11 cellular contexts compared by ENCODE assay signal in genomic region chr20:50085146-50085480, GRCh38. TPM values are rescaled to one million over a fixed set of nuclear protein-coding genes. Genes with fewer than 3 reads are reported as not detected.
A peak's percentile ranks its signal among the peaks of the same experiment; 100 is the strongest.
DNase-seq lines count a peak whose midpoint lies in the region; ATAC-seq and TF ChIP-seq lines count a peak whose summit lies in the region.
"Had no signal": no experiment of that assay in that cellular context is flagged by ENCODE, and none has a peak within 500 bp of the region (broad histone marks: within the 10 kb centered on the region; RNA-seq: fewer than 3 reads in every experiment).

No MANE protein-coding gene starts in this region.

- peaks cover 7% of the 10 kb centered on the region; the same call in 1 of the 2 replicates for H3F3A ChIP-seq in GM23338 (replicated peaks; ENCODE audit: low read depth)

- H3K27ac Mint-ChIP-seq in CD14-positive monocyte, result peak overlapping the region in 4 of 7 donors; percentile 67 to 98 (median 93)
- 0 out of 2 replicates have a peak overlapping the region, but pooled peaks have one; percentile 11 for H3K27ac Mint-ChIP-seq in GM23338
- peak overlapping the region; percentile 62 for H3K27ac Mint-ChIP-seq in central memory CD8-positive, alpha-beta T cell (ENCODE audit: low read depth)
- H3K27ac Mint-ChIP-seq in nephron progenitor cell, result peak overlapping the region; percentile 29

- no peaks in the 10 kb centered on the region for H3K9me2 ChIP-seq in GM23338 (ENCODE audit: insufficient read depth)

- H3K27me3 ChIP-seq in GM23338 (ENCODE audit: insufficient read depth), result no peaks in the 10 kb centered on the region
- H3K27me3 ChIP-seq: MG63, thyroid gland had no signal

- peaks cover 3% of the 10 kb centered on the region; the same call in 1 of the 2 replicates for H3K36me3 ChIP-seq in GM23338 (ENCODE audit: insufficient read depth)

- H3K4me3 ChIP-seq in GM23338, result no peak overlapping the region
- H3K4me3 ChIP-seq: MG63 had no signal

- ATAC-seq in GM23338 (peak; percentile 17), HG03432 (IDR thresholded peaks at IDR 0.05; ENCODE audit: unreplicated experiment) (no peak), GM19463 (IDR thresholded peaks at IDR 0.05; ENCODE audit: unreplicated experiment) (no peak)
- no peak for ATAC-seq in central memory CD8-positive, alpha-beta T cell (replicated peaks; ENCODE audit: extremely low read depth, poor library complexity, severe bottlenecking)

- H3K4me2 ChIP-seq in GM23338, result no peak overlapping the region

- H3K27me3 Mint-ChIP-seq in CD14-positive monocyte (ENCODE audit: low read depth in 3 of 3), result no peaks in the 10 kb centered on the region
- peaks cover 12% of the 10 kb centered on the region for H3K27me3 Mint-ChIP-seq in GM23338 (ENCODE audit: insufficient read depth, low read depth, poor library complexity)
- H3K27me3 Mint-ChIP-seq in central memory CD8-positive, alpha-beta T cell, result no peaks in the 10 kb centered on the region
- no peaks in the 10 kb centered on the region for H3K27me3 Mint-ChIP-seq in nephron progenitor cell (ENCODE audit: low read depth, poor library complexity)
- H3K27me3 Mint-ChIP-seq: activated CD4-positive, alpha-beta T cell treated with anti-CD3 and anti-CD28 coated beads, Interleukin-2, amount 10 ng/mL, durations not matched to agents 7 days and 5 days had no signal

- H3K4me3 Mint-ChIP-seq in CD14-positive monocyte (peak overlapping the region; percentile 89 to 91), GM23338 (no peak overlapping the region), nephron progenitor cell (no peak overlapping the region)
- peak overlapping the region; percentile 71 for H3K4me3 Mint-ChIP-seq in central memory CD8-positive, alpha-beta T cell

- H2AFZ ChIP-seq in GM23338, result no peak overlapping the region

- DNase-seq in CD14-positive monocyte (ENCODE audit: low spot score) (no peak), GM23338 (ENCODE audit: low spot score) (no peak), nephron progenitor cell (no peak), T-helper 2 cell (no peak), dedifferentiated amniotic fluid mesenchymal stem cell (ENCODE audit: extremely low spot score) (no peak)
- DNase-seq in central memory CD8-positive, alpha-beta T cell (ENCODE audit: low spot score in 2 of 2), result no peak
- DNase-seq: MG63 had no signal

- intact Hi-C loops in CD14-positive monocyte (cut with micrococcal nuclease), result no loop called here

- H3K36me3 Mint-ChIP-seq in CD14-positive monocyte (peaks cover 45 to 59% of the 10 kb centered on the region in 2 donors), GM23338 (ENCODE audit: low read depth) (peaks cover 21% of the 10 kb centered on the region), nephron progenitor cell (ENCODE audit: low read depth) (peaks cover 35% of the 10 kb centered on the region)
- H3K36me3 Mint-ChIP-seq in central memory CD8-positive, alpha-beta T cell (ENCODE audit: insufficient read depth), result peaks cover 25% of the 10 kb centered on the region

- TF ChIP-seq CTCF in CD14-positive monocyte (IDR thresholded peaks at IDR 0.05), result no peak
- no peak for TF ChIP-seq CTCF in GM23338 (conservative IDR thresholded peaks at IDR 0.05; ENCODE audit: low read depth in 2 of 2)
- TF ChIP-seq CTCF in nephron progenitor cell (IDR thresholded peaks at IDR 0.05), result no peak

- H3K4me1 ChIP-seq in GM23338 (ENCODE audit: insufficient read depth), result peaks cover 31% of the 10 kb centered on the region

- peaks cover 27% of the 10 kb centered on the region for H3K4me1 Mint-ChIP-seq in CD14-positive monocyte
- H3K4me1 Mint-ChIP-seq in GM23338, result peaks cover 27% of the 10 kb centered on the region
- peaks cover 26% of the 10 kb centered on the region for H3K4me1 Mint-ChIP-seq in central memory CD8-positive, alpha-beta T cell
- peaks cover 26% of the 10 kb centered on the region for H3K4me1 Mint-ChIP-seq in nephron progenitor cell

- H4K20me1 ChIP-seq in GM23338 (replicated peaks; ENCODE audit: insufficient read depth), result peaks cover 33% of the 10 kb centered on the region

- peaks cover 28% of the 10 kb centered on the region for H3K79me2 ChIP-seq in GM23338 (replicated peaks; ENCODE audit: insufficient read depth)

- H3K9me3 Mint-ChIP-seq in CD14-positive monocyte (no peaks in the 10 kb centered on the region), GM23338 (no peaks in the 10 kb centered on the region), nephron progenitor cell (no peaks in the 10 kb centered on the region)
- no peaks in the 10 kb centered on the region for H3K9me3 Mint-ChIP-seq in central memory CD8-positive, alpha-beta T cell
- H3K9me3 Mint-ChIP-seq: activated CD4-positive, alpha-beta T cell treated with anti-CD3 and anti-CD28 coated beads, Interleukin-2, amount 10 ng/mL, durations not matched to agents 7 days and 5 days had no signal

- no peak overlapping the region for H3K27ac ChIP-seq in GM23338 (ENCODE audit: low read depth)

TF ChIP-seq in GM23338, 12 proteins besides CTCF, POLR2A, EP300 and RAD21 (continues in another document):
- TF ChIP-seq EZH2 (IDR thresholded peaks at IDR 0.05; ENCODE audit: low read depth, unreplicated experiment) (no peak), ETS1 (IDR thresholded peaks at IDR 0.05) (no peak), POLR2AphosphoS5 (IDR thresholded peaks at IDR 0.05; ENCODE audit: low read depth) (no peak), ZNF462 (CRISPR knock-in tag; IDR thresholded peaks at IDR 0.05) (no peak), CREB1 (CRISPR knock-in tag; IDR thresholded peaks at IDR 0.05; ENCODE audit: low read depth) (no peak), STAT1 (IDR thresholded peaks at IDR 0.05; ENCODE audit: unreplicated experiment) (no peak), EZH2phosphoT487 (IDR thresholded peaks at IDR 0.05; ENCODE audit: unreplicated experiment) (no peak)

RNA-seq across cellular contexts. Expression of gene UBE2V1, which starts 27.8 kb away (rescaled TPM):
- polyA plus RNA-seq in CD14-positive monocyte, result 10 to 100 TPM; 62.2 to 95.5 TPM
- 85.7 and 105 TPM in 2 replicates for total RNA-seq in GM23338 (2014; rRNA removed; shearing (Covaris generic))
- 293 and 302 TPM in 2 replicates for polyA plus RNA-seq in GM23338 (2016; fragmentation: Nextera tagmentation; extraction: Ambion mirVana)

Comparison
In these comparisons a context has a peak if more than half of its experiments do, and no peak if none do; other contexts are left out.
1. H3K27ac Mint-ChIP-seq: peak in every context shown above with its lines; median percentile 93 in CD14-positive monocyte; 62 in central memory CD8-positive, alpha-beta T cell; 29 in nephron progenitor cell; 11 in GM23338.
2. H3K4me3 Mint-ChIP-seq: peak in CD14-positive monocyte (2 of 2) and central memory CD8-positive, alpha-beta T cell (single experiment); none in GM23338 (single experiment) and nephron progenitor cell (single experiment).